Comparison of ENCODE assay signal across 13 cellular contexts in genomic region chr1:65177457-65177856, GRCh38. TPM values are rescaled to one million over a fixed set of nuclear protein-coding genes. Genes with fewer than 3 reads are reported as not detected.
DNase-seq lines count a peak whose midpoint lies in the region; ATAC-seq and TF ChIP-seq lines count a peak whose summit lies in the region.
"Had no signal": no experiment of that assay in that cellular context is flagged by ENCODE, and none has a peak within 500 bp of the region (broad histone marks: within the 10 kb centered on the region; RNA-seq: fewer than 3 reads in every experiment).

No MANE protein-coding gene starts in this region.

- H4K91ac ChIP-seq in H9 (ENCODE audit: insufficient read length, low read depth, low read length), result no peak overlapping the region

- CTCF ChIA-PET in Panc1 (lab: Charles Lee), result no interaction called here

- H3K4me1 Mint-ChIP-seq in H9, result peaks cover 46 to 53% of the 10 kb centered on the region in 2 experiments
- H3K4me1 Mint-ChIP-seq: naive thymus-derived CD8-positive, alpha-beta T cell had no signal

- H3K9me3 ChIP-seq in Panc1 (ENCODE audit: control insufficient read depth, insufficient read depth, low read depth, low read length) (no peaks in the 10 kb centered on the region), H9 (ENCODE audit: control insufficient read depth, low read depth, low read length) (no peaks in the 10 kb centered on the region)

- H3K27me3 ChIP-seq in Panc1 (ENCODE audit: control insufficient read depth, insufficient read depth, low read length) (no peaks in the 10 kb centered on the region), H9 (ENCODE audit: insufficient read depth, low read length) (no peaks in the 10 kb centered on the region)

- in situ Hi-C loops in Panc1 (cut with HindIII; ENCODE audit: low pct_unique_long_range_greater_than_20kb, low sequenced_read_pairs), result no loop called here

- H3K4me2 ChIP-seq in H9 (ENCODE audit: insufficient read depth, insufficient read length, low read length), result no peak overlapping the region

- no peaks in the 10 kb centered on the region for H3K36me3 ChIP-seq in Panc1 (ENCODE audit: control insufficient read depth, insufficient read depth, low read length)

- POLR2A ChIA-PET in Panc1 (lab: Charles Lee), result no interaction called here

- no peak overlapping the region for H2BK20ac ChIP-seq in H9 (ENCODE audit: low read depth, low read length, poor library complexity, severe bottlenecking)

- no peak overlapping the region for H2BK120ac ChIP-seq in H9 (ENCODE audit: low read depth, low read length, poor library complexity, severe bottlenecking)

- peak; percentile 87 for DNase-seq in ELR (ENCODE audit: low read depth)
- DNase-seq in Panc1 (ENCODE audit: low read depth, low spot score), result no peak
- peak; percentile 70 for DNase-seq in choroid plexus epithelial cell (ENCODE audit: low read depth)
- DNase-seq in myocyte (ENCODE audit: low read depth), result peak; percentile 57
- DNase-seq in stimulated activated CD4-positive, alpha-beta T cell treated with anti-CD3 and anti-CD28 coated beads, Interleukin-2, amount 100 ng/mL, for 48 hours, result no peak
- no peak for DNase-seq in H9
- DNase-seq: activated CD4-positive, alpha-beta T cell treated with anti-CD3 and anti-CD28 coated beads, Interleukin-2, amount 50 U/mL, for 4 hours; activated naive CD4-positive, alpha-beta T cell treated with anti-CD3 and anti-CD28 coated beads for 36 hours; naive thymus-derived CD8-positive, alpha-beta T cell; NCI-H1436 had no signal

- no CpG with 5 or more reads among the region's 4 CpGs for WGBS in H9 (ENCODE audit: extremely low coverage, insufficient read length, low lambda C conversion rate)

- no peak overlapping the region for H3K4ac ChIP-seq in H9 (ENCODE audit: low read depth, low read length)

- TF ChIP-seq CTCF in Panc1 (IDR thresholded peaks at IDR 0.05), result no peak
- TF ChIP-seq CTCF in choroid plexus epithelial cell (conservative IDR thresholded peaks at IDR 0.05; ENCODE audit: low read depth, low read length), result no peak
- TF ChIP-seq CTCF in H9 (conservative IDR thresholded peaks at IDR 0.05), result no peak

- 0 out of 7 replicates have a peak, but pooled peaks cover 0 to 2% (median 0%) of the 10 kb centered on the region in 3 experiments for H3K36me3 Mint-ChIP-seq in H9 (ENCODE audit: insufficient read depth in 1 of 3, low read depth in 3 of 3)
- H3K36me3 Mint-ChIP-seq: naive thymus-derived CD8-positive, alpha-beta T cell had no signal

- no peaks in the 10 kb centered on the region for H3K79me1 ChIP-seq in H9 (ENCODE audit: insufficient read depth, low read depth, low read length, poor library complexity, severe bottlenecking)

- no peak overlapping the region for H2BK5ac ChIP-seq in H9 (ENCODE audit: insufficient read length, low read length)

- H4K8ac ChIP-seq in H9 (replicated peaks; ENCODE audit: insufficient read length, low read depth, low read length), result no peak overlapping the region

- no peak overlapping the region for H3K23ac ChIP-seq in H9 (ENCODE audit: insufficient read length, low read depth, low read length)

- H2AFZ ChIP-seq in H9 (ENCODE audit: low read length), result no peak overlapping the region

- no peak overlapping the region for H3K56ac ChIP-seq in H9 (ENCODE audit: insufficient read length, low read depth, low read length)

- peak; percentile 65 for ATAC-seq in Panc1
- no peak for ATAC-seq in HG03045 (IDR thresholded peaks at IDR 0.05; ENCODE audit: unreplicated experiment)
- ATAC-seq in GM18511 (IDR thresholded peaks at IDR 0.05; ENCODE audit: unreplicated experiment), result no peak
- ATAC-seq: naive thymus-derived CD8-positive, alpha-beta T cell had no signal

- H2BK12ac ChIP-seq in H9 (ENCODE audit: insufficient read length, low read depth, low read length), result no peak overlapping the region

- no peak overlapping the region for H3K27ac Mint-ChIP-seq in H9
- H3K27ac Mint-ChIP-seq: activated naive CD4-positive, alpha-beta T cell treated with anti-CD3 and anti-CD28 coated beads for 36 hours; naive thymus-derived CD8-positive, alpha-beta T cell had no signal

- no peak overlapping the region for H2BK15ac ChIP-seq in H9 (ENCODE audit: low read depth, low read length)

- no peaks in the 10 kb centered on the region for H3K27me3 Mint-ChIP-seq in H9 (ENCODE audit: low read depth)

- H3K14ac ChIP-seq in H9 (ENCODE audit: insufficient read depth, low read length), result no peak overlapping the region

- peaks cover 52% of the 10 kb centered on the region; the same call in 1 of the 2 replicates for H3K79me2 ChIP-seq in H9 (ENCODE audit: insufficient read depth, low read length)

- no peak overlapping the region; a peak in 1 of 5 replicates for H3K4me3 Mint-ChIP-seq in H9
- H3K4me3 Mint-ChIP-seq: activated naive CD4-positive, alpha-beta T cell treated with anti-CD3 and anti-CD28 coated beads for 36 hours; naive thymus-derived CD8-positive, alpha-beta T cell had no signal

- H4K5ac ChIP-seq in H9 (ENCODE audit: insufficient read length, low read depth, low read length), result no peak overlapping the region

- no peaks in the 10 kb centered on the region for H3K9me3 Mint-ChIP-seq in H9
- H3K9me3 Mint-ChIP-seq: activated naive CD4-positive, alpha-beta T cell treated with anti-CD3 and anti-CD28 coated beads for 36 hours; naive thymus-derived CD8-positive, alpha-beta T cell had no signal

- H3K9ac ChIP-seq in H9 (ENCODE audit: extremely low read depth, insufficient read length, low read length), result no peak overlapping the region

- intact Hi-C loops in Panc1 (cut with micrococcal nuclease; ENCODE audit: unreplicated experiment), result no loop called here

- H3K27ac ChIP-seq in Panc1 (ENCODE audit: low read length) (peak overlapping the region; percentile 35), H9 (ENCODE audit: insufficient read length, low read depth, low read length) (no peak overlapping the region)
- H3K27ac ChIP-seq: HL-60 had no signal

- H4K20me1 ChIP-seq in H9 (ENCODE audit: control insufficient read depth, insufficient read depth, insufficient read length), result no peaks in the 10 kb centered on the region

- H3K18ac ChIP-seq in H9 (ENCODE audit: insufficient read length, low read depth, low read length), result no peak overlapping the region

- BruUV-seq in Panc1 (replicated peaks; lab: Mats Ljungman, UMichigan), result no TSS peak

- H3T11ph ChIP-seq in H9 (ENCODE audit: low read length), result no peak overlapping the region

- H3K4me1 ChIP-seq in Panc1 (ENCODE audit: control insufficient read depth, insufficient read depth, low read length) (peaks cover 23% of the 10 kb centered on the region), H9 (ENCODE audit: insufficient read depth, low read length) (peaks cover 22% of the 10 kb centered on the region)

- no peak overlapping the region for H2AK5ac ChIP-seq in H9 (ENCODE audit: insufficient read length, low read length)

- H3K4me3 ChIP-seq in Panc1 (ENCODE audit: low read depth in 2 of 2, low read length in 2 of 2) (no peak overlapping the region), choroid plexus epithelial cell (ENCODE audit: low read depth, low read length) (no peak overlapping the region)

- H3K23me2 ChIP-seq in H9 (ENCODE audit: insufficient read length, low read depth, low read length, poor library complexity, severe bottlenecking), result no peaks in the 10 kb centered on the region

RNA-seq across cellular contexts. Expression of gene AK4, which starts 29.5 kb away (rescaled TPM):
- total RNA-seq in Panc1 (2021; ENCODE audit: unreplicated experiment) (26.8 TPM), myocyte (12.5 and 15.1 TPM in 2 replicates), H9 (2021) (45.2 and 45.6 TPM in 2 replicates)
- 12.1 TPM for polyA plus RNA-seq in Panc1 (2012; ENCODE audit: insufficient read length)
- 38.3 TPM for polyA plus RNA-seq in myocyte (2012)
- polyA plus RNA-seq: naive thymus-derived CD8-positive, alpha-beta T cell had no signal

Comparison
In these comparisons a context has a peak if more than half of its experiments do, and no peak if none do; other contexts are left out.
1. DNase-seq: peak in ELR (single experiment), choroid plexus epithelial cell (single experiment) and myocyte (single experiment); none in Panc1 (single experiment), stimulated activated CD4-positive, alpha-beta T cell treated with anti-CD3 and anti-CD28 coated beads, Interleukin-2, amount 100 ng/mL, for 48 hours (0 of 2) and H9 (single experiment).